Comparison of ENCODE assay signal across 1 cellular context in genomic region chr2:20317198-20317597, GRCh38.
TF ChIP-seq lines count a peak whose summit lies in the region.

No MANE protein-coding gene starts in this region.

TF ChIP-seq in HepG2, 621 proteins besides CTCF, POLR2A, EP300 and RAD21:
- TF ChIP-seq U2AF1 (optimal IDR thresholded peaks at IDR 0.05; ENCODE audit: low read depth, low read length) (no peak), PCBP1 (IDR thresholded peaks at IDR 0.05; ENCODE audit: borderline replicate concordance, low read depth, low read length) (no peak)
TF ChIP-seq in HepG2: peak in this region for 0.
